2 cellular contexts compared by ENCODE assay signal in genomic region chr2:111896576-111896975, GRCh38.
TF ChIP-seq lines count a peak whose summit lies in the region.

No MANE protein-coding gene starts in this region.

TF ChIP-seq in WTC11, 78 proteins besides CTCF, POLR2A, EP300 and RAD21:
- TF ChIP-seq, protein P1, sequence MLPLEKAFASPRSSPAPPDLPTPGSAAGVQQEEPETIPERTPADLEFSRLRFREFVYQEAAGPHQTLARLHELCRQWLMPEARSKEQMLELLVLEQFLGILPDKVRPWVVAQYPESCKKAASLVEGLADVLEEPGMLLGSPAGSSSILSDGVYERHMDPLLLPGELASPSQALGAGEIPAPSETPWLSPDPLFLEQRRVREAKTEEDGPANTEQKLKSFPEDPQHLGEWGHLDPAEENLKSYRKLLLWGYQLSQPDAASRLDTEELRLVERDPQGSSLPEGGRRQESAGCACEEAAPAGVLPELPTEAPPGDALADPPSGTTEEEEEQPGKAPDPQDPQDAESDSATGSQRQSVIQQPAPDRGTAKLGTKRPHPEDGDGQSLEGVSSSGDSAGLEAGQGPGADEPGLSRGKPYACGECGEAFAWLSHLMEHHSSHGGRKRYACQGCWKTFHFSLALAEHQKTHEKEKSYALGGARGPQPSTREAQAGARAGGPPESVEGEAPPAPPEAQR (CRISPR knock-in tag; IDR thresholded peaks at IDR 0.05), result no peak

TF ChIP-seq in HepG2, 621 proteins besides CTCF, POLR2A, EP300 and RAD21:
- no peak for TF ChIP-seq XRCC5 (optimal IDR thresholded peaks at IDR 0.05; ENCODE audit: low read length)
- no peak for TF ChIP-seq ARID4A (CRISPR knock-in tag; IDR thresholded peaks at IDR 0.05; ENCODE audit: borderline replicate concordance)
- TF ChIP-seq, protein P2, sequence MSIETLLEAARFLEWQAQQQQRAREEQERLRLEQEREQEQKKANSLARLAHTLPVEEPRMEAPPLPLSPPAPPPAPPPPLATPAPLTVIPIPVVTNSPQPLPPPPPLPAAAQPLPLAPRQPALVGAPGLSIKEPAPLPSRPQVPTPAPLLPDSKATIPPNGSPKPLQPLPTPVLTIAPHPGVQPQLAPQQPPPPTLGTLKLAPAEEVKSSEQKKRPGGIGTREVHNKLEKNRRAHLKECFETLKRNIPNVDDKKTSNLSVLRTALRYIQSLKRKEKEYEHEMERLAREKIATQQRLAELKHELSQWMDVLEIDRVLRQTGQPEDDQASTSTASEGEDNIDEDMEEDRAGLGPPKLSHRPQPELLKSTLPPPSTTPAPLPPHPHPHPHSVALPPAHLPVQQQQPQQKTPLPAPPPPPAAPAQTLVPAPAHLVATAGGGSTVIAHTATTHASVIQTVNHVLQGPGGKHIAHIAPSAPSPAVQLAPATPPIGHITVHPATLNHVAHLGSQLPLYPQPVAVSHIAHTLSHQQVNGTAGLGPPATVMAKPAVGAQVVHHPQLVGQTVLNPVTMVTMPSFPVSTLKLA (IDR thresholded peaks at IDR 0.05), result no peak
- TF ChIP-seq YEATS2 (CRISPR knock-in tag; IDR thresholded peaks at IDR 0.05; ENCODE audit: borderline replicate concordance), result no peak
- TF ChIP-seq HNRNPH1 (optimal IDR thresholded peaks at IDR 0.05; ENCODE audit: low read depth, low read length), result no peak
